In genomic region chr2:159065313-159065712, GRCh38 we compare ENCODE assay signal across 16 cellular contexts.
DNase-seq lines count a peak whose midpoint lies in the region; ATAC-seq, FAIRE-seq and TF ChIP-seq lines count a peak whose summit lies in the region.
"Had no signal": no experiment of that assay in that cellular context is flagged by ENCODE, and none has a peak within 500 bp of the region (broad histone marks: within the 10 kb centered on the region; RNA-seq: fewer than 3 reads in every experiment).

No MANE protein-coding gene starts in this region.

- H3K27me3 ChIP-seq in Panc1 (ENCODE audit: control insufficient read depth, insufficient read depth, low read length) (no peaks in the 10 kb centered on the region), H1 (replicated peaks in 1 of 4; ENCODE audit: control insufficient read depth in 3 of 4, extremely low read depth in 1 of 4, insufficient read depth in 3 of 4, low read length in 3 of 4) (no peaks in the 10 kb centered on the region; a peak in 2 of 7 replicates), neural progenitor cell (peaks cover 51% of the 10 kb centered on the region)

- no peaks in the 10 kb centered on the region for H3K79me2 ChIP-seq in H1 (ENCODE audit: control insufficient read depth in 1 of 2, insufficient read depth in 2 of 2, low read length in 2 of 2)
- H3K79me2 ChIP-seq in neural progenitor cell (ENCODE audit: low read depth): no peaks in the 10 kb centered on the region

- in situ Hi-C loops in Panc1 (cut with HindIII; ENCODE audit: low pct_unique_long_range_greater_than_20kb, low sequenced_read_pairs): no loop called here

- no peak overlapping the region for H2BK20ac ChIP-seq in H1 (ENCODE audit: low read length)

- H4K8ac ChIP-seq in H1 (ENCODE audit: extremely low read depth, insufficient read depth, low read length): no peak overlapping the region

- H4K5ac ChIP-seq in H1 (ENCODE audit: insufficient read length, low read depth, low read length): no peak overlapping the region

- no peaks in the 10 kb centered on the region for H3K27me3 Mint-ChIP-seq in neural progenitor cell (ENCODE audit: insufficient read depth, low read depth)
- H3K27me3 Mint-ChIP-seq in stimulated activated naive CD8-positive, alpha-beta T cell treated with anti-CD3 and anti-CD28 coated beads, Interleukin-15, amount 100 ng/mL, for 72 hours: no peaks in the 10 kb centered on the region
- H3K27me3 Mint-ChIP-seq: activated T-cell treated with anti-CD3 and anti-CD28 coated beads, Interleukin-2, amount 50 U/mL, for 24 hours had no signal

- H4K20me1 ChIP-seq in H1 (replicated peaks in 1 of 2; ENCODE audit: control insufficient read depth in 1 of 2, insufficient read depth in 2 of 2, low read length in 2 of 2): no peaks in the 10 kb centered on the region
- peaks cover 24% of the 10 kb centered on the region for H4K20me1 ChIP-seq in neural progenitor cell (ENCODE audit: low read depth)

- FAIRE-seq in H1 (lab: Jason Lieb, UNC): no peak

- no peak overlapping the region for H3K23ac ChIP-seq in H1 (ENCODE audit: insufficient read length)

- no peak for TF ChIP-seq POLR2A in H1 (IDR thresholded peaks at IDR 0.05; ENCODE audit: control extremely low read depth in 1 of 2, low read depth in 2 of 2, low read length in 2 of 2)

- no peak overlapping the region for H3K18ac ChIP-seq in H1 (ENCODE audit: extremely low read depth, low read length)

- POLR2A ChIA-PET in Panc1 (lab: Charles Lee): no interaction called here
- POLR2A ChIA-PET in H1 (lab: Charles Lee; ENCODE audit: partially characterized antibody): interaction anchor here (0.7 to 1.5 kb wide), 4 partner anchors 8 to 69 kb away, joined by 3 to 5 read pairs (median 4); no protein-coding TSS in a partner anchor

- no peaks in the 10 kb centered on the region for H3K9me3 Mint-ChIP-seq in neural progenitor cell
- no peaks in the 10 kb centered on the region for H3K9me3 Mint-ChIP-seq in stimulated activated naive CD8-positive, alpha-beta T cell treated with anti-CD3 and anti-CD28 coated beads, Interleukin-15, amount 100 ng/mL, for 72 hours
- H3K9me3 Mint-ChIP-seq: activated T-cell treated with anti-CD3 and anti-CD28 coated beads, Interleukin-2, amount 50 U/mL, for 24 hours had no signal

- DNase-seq in EH (ENCODE audit: low read depth): peak; percentile 67
- no peak for DNase-seq in Panc1 (ENCODE audit: low read depth, low spot score)
- no peak for DNase-seq in H1 (ENCODE audit: low read depth in 1 of 2, low spot score in 2 of 2)
- DNase-seq in neural progenitor cell (ENCODE audit: low spot score): no peak
- DNase-seq in stimulated activated naive CD8-positive, alpha-beta T cell treated with anti-CD3 and anti-CD28 coated beads, Interleukin-15, amount 100 ng/mL, for 72 hours: no peak
- no peak for DNase-seq in SKM-1 treated with dmso at 0.1 percent for 144 hours (lab: John Stamatoyannopoulos, UW; ENCODE audit: unreplicated experiment)
- DNase-seq in HPDE6-E6E7 (ENCODE audit: extremely low spot score): no peak
- DNase-seq: activated T-cell treated with anti-CD3 and anti-CD28 coated beads, Interleukin-2, amount 50 U/mL, for 24 hours; C1 segment of cervical spinal cord; KG1; midbrain; NCI-H187; psoas muscle; stimulated activated CD4-positive, alpha-beta T cell treated with anti-CD3 and anti-CD28 coated beads, Interleukin-4, amount 100 ng/mL, for 1 hour; stimulated activated naive CD8-positive, alpha-beta T cell treated with anti-CD3 and anti-CD28 coated beads, Interleukin-15, Interleukin-2, amounts not matched to agents 100 U/mL and 50 U/mL, for 24 hours had no signal

- no peak overlapping the region for H2BK12ac ChIP-seq in H1 (ENCODE audit: low read depth, low read length)

- intact Hi-C loops in Panc1 (cut with micrococcal nuclease; ENCODE audit: unreplicated experiment): no loop called here

- no peaks in the 10 kb centered on the region for H3K79me1 ChIP-seq in H1 (ENCODE audit: low read depth, low read length)

- H2AFZ ChIP-seq in H1 (ENCODE audit: low read length) (no peak overlapping the region), neural progenitor cell (replicated peaks) (no peak overlapping the region)

- no peak overlapping the region for H4K91ac ChIP-seq in H1 (replicated peaks; ENCODE audit: insufficient read length, low read length)

- peaks cover 23% of the 10 kb centered on the region for H3K4me1 Mint-ChIP-seq in neural progenitor cell
- no peaks in the 10 kb centered on the region for H3K4me1 Mint-ChIP-seq in stimulated activated naive CD8-positive, alpha-beta T cell treated with anti-CD3 and anti-CD28 coated beads, Interleukin-15, amount 100 ng/mL, for 72 hours

- peak overlapping the region; percentile 92 for H3K27ac Mint-ChIP-seq in neural progenitor cell
- H3K27ac Mint-ChIP-seq in stimulated activated naive CD8-positive, alpha-beta T cell treated with anti-CD3 and anti-CD28 coated beads, Interleukin-15, amount 100 ng/mL, for 72 hours: no peak overlapping the region
- H3K27ac Mint-ChIP-seq: activated T-cell treated with anti-CD3 and anti-CD28 coated beads, Interleukin-2, amount 50 U/mL, for 24 hours had no signal

- no peak for TF ChIP-seq EP300 in H1 (IDR thresholded peaks at IDR 0.05; ENCODE audit: borderline replicate concordance in 1 of 2, low read depth in 2 of 2, low read length in 2 of 2)

- ATAC-seq in Panc1 (no peak), GM19463 (IDR thresholded peaks at IDR 0.05; ENCODE audit: unreplicated experiment) (no peak)
- ATAC-seq in stimulated activated naive CD8-positive, alpha-beta T cell treated with anti-CD3 and anti-CD28 coated beads, Interleukin-15, amount 100 ng/mL, for 72 hours: no peak
- ATAC-seq: psoas muscle; stimulated activated naive CD8-positive, alpha-beta T cell treated with anti-CD3 and anti-CD28 coated beads, Interleukin-15, Interleukin-2, amounts not matched to agents 100 U/mL and 50 U/mL, for 24 hours had no signal

- H3K36me3 Mint-ChIP-seq in neural progenitor cell: peaks cover 1% of the 10 kb centered on the region

- no peaks in the 10 kb centered on the region for H3K9me3 ChIP-seq in Panc1 (ENCODE audit: control insufficient read depth, insufficient read depth, low read depth, low read length)
- H3K9me3 ChIP-seq in H1 (ENCODE audit: insufficient read depth in 2 of 2, low read depth in 1 of 2, low read length in 1 of 2): no peaks in the 10 kb centered on the region
- H3K9me3 ChIP-seq in neural progenitor cell (ENCODE audit: low read depth): no peaks in the 10 kb centered on the region
- H3K9me3 ChIP-seq: psoas muscle had no signal

- H3K23me2 ChIP-seq in H1 (ENCODE audit: low read depth, low read length): no peaks in the 10 kb centered on the region

- TF ChIP-seq CTCF in Panc1 (IDR thresholded peaks at IDR 0.05) (no peak), H1 (IDR thresholded peaks at IDR 0.05; ENCODE audit: control extremely low read depth in 1 of 3, insufficient read depth in 1 of 3, low read depth in 1 of 3, low read length in 3 of 3) (no peak), neural progenitor cell (IDR thresholded peaks at IDR 0.05) (no peak)

- no peak overlapping the region for H3K56ac ChIP-seq in H1 (replicated peaks; ENCODE audit: insufficient read length, low read depth, low read length)

- H3K4me2 ChIP-seq in H1 (ENCODE audit: insufficient read depth in 1 of 2, low read depth in 2 of 2, low read length in 2 of 2) (peak overlapping the region; percentile 61 to 65), neural progenitor cell (peak overlapping the region; percentile 72)

- peak overlapping the region; percentile 74 for H3K27ac ChIP-seq in Panc1 (ENCODE audit: low read length)
- H3K27ac ChIP-seq in H1 (ENCODE audit: low read depth, low read length): no peak overlapping the region
- H3K27ac ChIP-seq in neural progenitor cell: peak overlapping the region; percentile 85
- H3K27ac ChIP-seq: psoas muscle had no signal

- no peak overlapping the region for H3K14ac ChIP-seq in H1 (ENCODE audit: insufficient read length)

- no TSS peak for BruUV-seq in Panc1 (replicated peaks; lab: Mats Ljungman, UMichigan)

- peaks cover 32% of the 10 kb centered on the region for H3F3A ChIP-seq in neural progenitor cell (ENCODE audit: low read depth)

- no peak overlapping the region for H2BK15ac ChIP-seq in H1 (ENCODE audit: low read length)

- H3K4me1 ChIP-seq in Panc1 (ENCODE audit: control insufficient read depth, insufficient read depth, low read length) (peaks cover 34% of the 10 kb centered on the region), H1 (replicated peaks in 1 of 4; ENCODE audit: control insufficient read depth in 3 of 4, insufficient read depth in 4 of 4, low read length in 3 of 4) (peaks cover 8 to 13% (median 11%) of the 10 kb centered on the region in 4 experiments; a peak in 6 of 7 replicates), neural progenitor cell (peaks cover 40% of the 10 kb centered on the region)
- H3K4me1 ChIP-seq: psoas muscle had no signal

- peak overlapping the region; percentile 33 for H3K4me3 Mint-ChIP-seq in neural progenitor cell
- H3K4me3 Mint-ChIP-seq in stimulated activated naive CD8-positive, alpha-beta T cell treated with anti-CD3 and anti-CD28 coated beads, Interleukin-15, amount 100 ng/mL, for 72 hours: no peak overlapping the region
- H3K4me3 Mint-ChIP-seq: activated T-cell treated with anti-CD3 and anti-CD28 coated beads, Interleukin-2, amount 50 U/mL, for 24 hours had no signal

- no peak for TF ChIP-seq RAD21 in H1 (IDR thresholded peaks at IDR 0.05 in 1 of 2, conservative IDR thresholded peaks at IDR 0.05 in 1 of 2; ENCODE audit: low read depth in 2 of 2, low read length in 2 of 2)

- H2BK5ac ChIP-seq in H1 (ENCODE audit: low read depth, low read length): no peak overlapping the region

- H3K4ac ChIP-seq in H1 (replicated peaks; ENCODE audit: insufficient read length, low read depth, low read length): no peak overlapping the region

- CTCF ChIA-PET in Panc1 (lab: Charles Lee) (no interaction called here), H1 (lab: Charles Lee; ENCODE audit: partially characterized antibody) (interaction anchor here (0.9 to 3.5 kb wide), 3 partner anchors 9 to 54 kb away, joined by 3 to 17 read pairs (median 6); no protein-coding TSS in a partner anchor)

- H2BK120ac ChIP-seq in H1 (replicated peaks; ENCODE audit: low read depth, low read length): no peak overlapping the region

- H3K9ac ChIP-seq in H1 (replicated peaks in 1 of 4; ENCODE audit: extremely low read depth in 1 of 4, low read depth in 3 of 4, low read length in 3 of 4) (no peak overlapping the region), neural progenitor cell (no peak overlapping the region)

- 79% methylated on average over 1 of the region's 1 CpG; no CpG with 5 or more reads in 1 of the 2 experiments for WGBS in H1 (ENCODE audit: extremely low coverage in 1 of 2, insufficient coverage in 1 of 2, insufficient read length in 1 of 2, insufficient replicate concordance in 2 of 2, low coverage in 1 of 2, low lambda C conversion rate in 2 of 2, missing lambda C conversion rate in 1 of 2), 2 experiments

- H2AK5ac ChIP-seq in H1 (ENCODE audit: low read depth, low read length): no peak overlapping the region

- no peak overlapping the region for H3K4me3 ChIP-seq in Panc1 (ENCODE audit: low read depth in 2 of 2, low read length in 2 of 2)
- H3K4me3 ChIP-seq in H1 (ENCODE audit: extremely low read depth in 1 of 4, insufficient read depth in 2 of 4, low read depth in 3 of 4, low read length in 4 of 4): peak overlapping the region in 1 of 4 experiments; percentile 34; a peak in 2 of 8 replicates
- H3K4me3 ChIP-seq in neural progenitor cell: peak overlapping the region; percentile 36
- H3K4me3 ChIP-seq: psoas muscle had no signal

- H3K36me3 ChIP-seq in Panc1 (ENCODE audit: control insufficient read depth, insufficient read depth, low read length) (0 out of 2 replicates have a peak, but pooled peaks cover 3% of the 10 kb centered on the region), H1 (ENCODE audit: control insufficient read depth in 2 of 4, insufficient read depth in 4 of 4, low read length in 3 of 4) (no peaks in the 10 kb centered on the region), neural progenitor cell (no peaks in the 10 kb centered on the region)
